ENCODE assay signal across 1 cellular context in the genomic region with DNA sequence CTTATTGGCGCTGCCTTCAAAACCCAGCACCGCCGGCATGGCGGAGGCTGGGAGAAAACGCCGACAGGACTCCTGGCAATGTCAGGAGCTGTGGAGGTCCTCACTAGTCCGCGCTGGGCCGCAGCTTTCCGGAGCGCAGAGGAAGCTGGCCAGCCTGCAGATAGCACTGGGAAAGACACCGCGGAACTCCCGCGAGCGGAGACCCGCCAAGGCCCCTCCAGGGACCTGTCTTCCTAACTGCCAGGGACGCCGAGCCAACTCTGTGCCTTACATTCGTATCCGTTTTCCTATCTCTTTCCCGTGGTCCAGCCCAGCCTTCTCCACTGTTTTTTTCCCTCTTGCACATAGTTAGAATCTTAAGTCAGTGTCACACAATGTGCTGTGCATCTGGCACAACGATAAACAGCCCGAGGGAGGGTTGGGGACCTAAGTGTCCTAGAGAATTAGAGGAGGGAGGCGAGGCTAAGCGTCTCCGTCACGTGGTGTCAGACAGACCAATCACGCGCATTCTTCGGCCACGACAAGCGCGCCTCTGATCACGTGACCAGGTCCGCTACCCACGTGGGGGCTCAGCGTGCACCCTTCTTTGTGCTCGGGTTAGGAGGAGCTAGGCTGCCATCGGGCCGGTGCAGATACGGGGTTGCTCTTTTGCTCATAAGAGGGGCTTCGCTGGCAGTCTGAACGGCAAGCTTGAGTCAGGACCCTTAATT.
TF ChIP-seq lines count a peak whose summit lies in the region.

A gene (plus strand): TSS at position 582 of the 710 bp plus-strand sequence. CDS start 420 bp downstream, outside the sequence.
A gene (minus strand): TSS at position 168 of the 710 bp plus-strand sequence. CDS start 129 bp downstream, at position 39.

TF ChIP-seq in K562, 482 proteins besides CTCF, POLR2A, EP300 and RAD21 (continued from another document and continues in another):
- TF ChIP-seq MAZ (CRISPR knock-in tag; conservative IDR thresholded peaks at IDR 0.05 in 1 of 2, IDR thresholded peaks at IDR 0.05 in 1 of 2) = peak; percentile 57 to 74; a peak in 3 of 4 replicates
- TF ChIP-seq HMGN3 (IDR thresholded peaks at IDR 0.05; ENCODE audit: borderline replicate concordance, extremely low read depth, insufficient read length, low read depth, low read length) = no peak
- no peak; the same call in 1 of the 2 replicates for TF ChIP-seq SOX6 (IDR thresholded peaks at IDR 0.05)
- TF ChIP-seq, protein P1, sequence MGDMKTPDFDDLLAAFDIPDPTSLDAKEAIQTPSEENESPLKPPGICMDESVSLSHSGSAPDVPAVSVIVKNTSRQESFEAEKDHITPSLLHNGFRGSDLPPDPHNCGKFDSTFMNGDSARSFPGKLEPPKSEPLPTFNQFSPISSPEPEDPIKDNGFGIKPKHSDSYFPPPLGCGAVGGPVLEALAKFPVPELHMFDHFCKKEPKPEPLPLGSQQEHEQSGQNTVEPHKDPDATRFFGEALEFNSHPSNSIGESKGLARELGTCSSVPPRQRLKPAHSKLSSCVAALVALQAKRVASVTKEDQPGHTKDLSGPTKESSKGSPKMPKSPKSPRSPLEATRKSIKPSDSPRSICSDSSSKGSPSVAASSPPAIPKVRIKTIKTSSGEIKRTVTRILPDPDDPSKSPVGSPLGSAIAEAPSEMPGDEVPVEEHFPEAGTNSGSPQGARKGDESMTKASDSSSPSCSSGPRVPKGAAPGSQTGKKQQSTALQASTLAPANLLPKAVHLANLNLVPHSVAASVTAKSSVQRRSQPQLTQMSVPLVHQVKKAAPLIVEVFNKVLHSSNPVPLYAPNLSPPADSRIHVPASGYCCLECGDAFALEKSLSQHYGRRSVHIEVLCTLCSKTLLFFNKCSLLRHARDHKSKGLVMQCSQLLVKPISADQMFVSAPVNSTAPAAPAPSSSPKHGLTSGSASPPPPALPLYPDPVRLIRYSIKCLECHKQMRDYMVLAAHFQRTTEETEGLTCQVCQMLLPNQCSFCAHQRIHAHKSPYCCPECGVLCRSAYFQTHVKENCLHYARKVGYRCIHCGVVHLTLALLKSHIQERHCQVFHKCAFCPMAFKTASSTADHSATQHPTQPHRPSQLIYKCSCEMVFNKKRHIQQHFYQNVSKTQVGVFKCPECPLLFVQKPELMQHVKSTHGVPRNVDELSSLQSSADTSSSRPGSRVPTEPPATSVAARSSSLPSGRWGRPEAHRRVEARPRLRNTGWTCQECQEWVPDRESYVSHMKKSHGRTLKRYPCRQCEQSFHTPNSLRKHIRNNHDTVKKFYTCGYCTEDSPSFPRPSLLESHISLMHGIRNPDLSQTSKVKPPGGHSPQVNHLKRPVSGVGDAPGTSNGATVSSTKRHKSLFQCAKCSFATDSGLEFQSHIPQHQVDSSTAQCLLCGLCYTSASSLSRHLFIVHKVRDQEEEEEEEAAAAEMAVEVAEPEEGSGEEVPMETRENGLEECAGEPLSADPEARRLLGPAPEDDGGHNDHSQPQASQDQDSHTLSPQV (IDR thresholded peaks at IDR 0.05) = no peak
- peak; percentile 87 for TF ChIP-seq C11orf30 (IDR thresholded peaks at IDR 0.05; ENCODE audit: low read depth)
- TF ChIP-seq PHF20 (IDR thresholded peaks at IDR 0.05; ENCODE audit: partially characterized antibody) = peak; percentile 73
- TF ChIP-seq HDAC6 (IDR thresholded peaks at IDR 0.05; ENCODE audit: low read depth, low read length) = no peak
- no peak for TF ChIP-seq ZNF133 (CRISPR knock-in tag; IDR thresholded peaks at IDR 0.05)
- TF ChIP-seq ZNF274 (IDR thresholded peaks at IDR 0.05; ENCODE audit: borderline replicate concordance, low read depth, low read length) = no peak
- no peak for TF ChIP-seq ZNF253 (CRISPR knock-in tag; conservative IDR thresholded peaks at IDR 0.05)
- 0 out of 2 replicates have a peak, but pooled peaks have one; percentile 20 for TF ChIP-seq SMARCA4 (IDR thresholded peaks at IDR 0.05)
- TF ChIP-seq, protein P2, sequence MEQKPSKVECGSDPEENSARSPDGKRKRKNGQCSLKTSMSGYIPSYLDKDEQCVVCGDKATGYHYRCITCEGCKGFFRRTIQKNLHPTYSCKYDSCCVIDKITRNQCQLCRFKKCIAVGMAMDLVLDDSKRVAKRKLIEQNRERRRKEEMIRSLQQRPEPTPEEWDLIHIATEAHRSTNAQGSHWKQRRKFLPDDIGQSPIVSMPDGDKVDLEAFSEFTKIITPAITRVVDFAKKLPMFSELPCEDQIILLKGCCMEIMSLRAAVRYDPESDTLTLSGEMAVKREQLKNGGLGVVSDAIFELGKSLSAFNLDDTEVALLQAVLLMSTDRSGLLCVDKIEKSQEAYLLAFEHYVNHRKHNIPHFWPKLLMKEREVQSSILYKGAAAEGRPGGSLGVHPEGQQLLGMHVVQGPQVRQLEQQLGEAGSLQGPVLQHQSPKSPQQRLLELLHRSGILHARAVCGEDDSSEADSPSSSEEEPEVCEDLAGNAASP (IDR thresholded peaks at IDR 0.05) = no peak
- peak; percentile 98 for TF ChIP-seq EP400 (IDR thresholded peaks at IDR 0.05)
- TF ChIP-seq FOXK1 (CRISPR knock-in tag; IDR thresholded peaks at IDR 0.05; ENCODE audit: borderline replicate concordance) = 0 out of 2 replicates have a peak, but pooled peaks have one; percentile 23
- TF ChIP-seq, protein P3, sequence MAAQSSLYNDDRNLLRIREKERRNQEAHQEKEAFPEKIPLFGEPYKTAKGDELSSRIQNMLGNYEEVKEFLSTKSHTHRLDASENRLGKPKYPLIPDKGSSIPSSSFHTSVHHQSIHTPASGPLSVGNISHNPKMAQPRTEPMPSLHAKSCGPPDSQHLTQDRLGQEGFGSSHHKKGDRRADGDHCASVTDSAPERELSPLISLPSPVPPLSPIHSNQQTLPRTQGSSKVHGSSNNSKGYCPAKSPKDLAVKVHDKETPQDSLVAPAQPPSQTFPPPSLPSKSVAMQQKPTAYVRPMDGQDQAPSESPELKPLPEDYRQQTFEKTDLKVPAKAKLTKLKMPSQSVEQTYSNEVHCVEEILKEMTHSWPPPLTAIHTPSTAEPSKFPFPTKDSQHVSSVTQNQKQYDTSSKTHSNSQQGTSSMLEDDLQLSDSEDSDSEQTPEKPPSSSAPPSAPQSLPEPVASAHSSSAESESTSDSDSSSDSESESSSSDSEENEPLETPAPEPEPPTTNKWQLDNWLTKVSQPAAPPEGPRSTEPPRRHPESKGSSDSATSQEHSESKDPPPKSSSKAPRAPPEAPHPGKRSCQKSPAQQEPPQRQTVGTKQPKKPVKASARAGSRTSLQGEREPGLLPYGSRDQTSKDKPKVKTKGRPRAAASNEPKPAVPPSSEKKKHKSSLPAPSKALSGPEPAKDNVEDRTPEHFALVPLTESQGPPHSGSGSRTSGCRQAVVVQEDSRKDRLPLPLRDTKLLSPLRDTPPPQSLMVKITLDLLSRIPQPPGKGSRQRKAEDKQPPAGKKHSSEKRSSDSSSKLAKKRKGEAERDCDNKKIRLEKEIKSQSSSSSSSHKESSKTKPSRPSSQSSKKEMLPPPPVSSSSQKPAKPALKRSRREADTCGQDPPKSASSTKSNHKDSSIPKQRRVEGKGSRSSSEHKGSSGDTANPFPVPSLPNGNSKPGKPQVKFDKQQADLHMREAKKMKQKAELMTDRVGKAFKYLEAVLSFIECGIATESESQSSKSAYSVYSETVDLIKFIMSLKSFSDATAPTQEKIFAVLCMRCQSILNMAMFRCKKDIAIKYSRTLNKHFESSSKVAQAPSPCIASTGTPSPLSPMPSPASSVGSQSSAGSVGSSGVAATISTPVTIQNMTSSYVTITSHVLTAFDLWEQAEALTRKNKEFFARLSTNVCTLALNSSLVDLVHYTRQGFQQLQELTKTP (IDR thresholded peaks at IDR 0.05; ENCODE audit: low read depth in 1 of 2, partially characterized antibody in 2 of 2) = peak in 1 of 2 experiments; percentile 79
- TF ChIP-seq, protein P4, sequence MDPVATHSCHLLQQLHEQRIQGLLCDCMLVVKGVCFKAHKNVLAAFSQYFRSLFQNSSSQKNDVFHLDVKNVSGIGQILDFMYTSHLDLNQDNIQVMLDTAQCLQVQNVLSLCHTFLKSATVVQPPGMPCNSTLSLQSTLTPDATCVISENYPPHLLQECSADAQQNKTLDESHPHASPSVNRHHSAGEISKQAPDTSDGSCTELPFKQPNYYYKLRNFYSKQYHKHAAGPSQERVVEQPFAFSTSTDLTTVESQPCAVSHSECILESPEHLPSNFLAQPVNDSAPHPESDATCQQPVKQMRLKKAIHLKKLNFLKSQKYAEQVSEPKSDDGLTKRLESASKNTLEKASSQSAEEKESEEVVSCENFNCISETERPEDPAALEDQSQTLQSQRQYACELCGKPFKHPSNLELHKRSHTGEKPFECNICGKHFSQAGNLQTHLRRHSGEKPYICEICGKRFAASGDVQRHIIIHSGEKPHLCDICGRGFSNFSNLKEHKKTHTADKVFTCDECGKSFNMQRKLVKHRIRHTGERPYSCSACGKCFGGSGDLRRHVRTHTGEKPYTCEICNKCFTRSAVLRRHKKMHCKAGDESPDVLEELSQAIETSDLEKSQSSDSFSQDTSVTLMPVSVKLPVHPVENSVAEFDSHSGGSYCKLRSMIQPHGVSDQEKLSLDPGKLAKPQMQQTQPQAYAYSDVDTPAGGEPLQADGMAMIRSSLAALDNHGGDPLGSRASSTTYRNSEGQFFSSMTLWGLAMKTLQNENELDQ (CRISPR knock-in tag; IDR thresholded peaks at IDR 0.05; ENCODE audit: borderline replicate concordance) = no peak
- TF ChIP-seq HIVEP1 (CRISPR knock-in tag; IDR thresholded peaks at IDR 0.05) = 0 out of 2 replicates have a peak, but pooled peaks have one; percentile 61
- TF ChIP-seq KDM5B (IDR thresholded peaks at IDR 0.05; ENCODE audit: insufficient replicate concordance, low read depth, low read length) = peak; percentile 69
- peak; percentile 74 for TF ChIP-seq CREM (IDR thresholded peaks at IDR 0.05; ENCODE audit: low read depth)
- TF ChIP-seq, protein P5, sequence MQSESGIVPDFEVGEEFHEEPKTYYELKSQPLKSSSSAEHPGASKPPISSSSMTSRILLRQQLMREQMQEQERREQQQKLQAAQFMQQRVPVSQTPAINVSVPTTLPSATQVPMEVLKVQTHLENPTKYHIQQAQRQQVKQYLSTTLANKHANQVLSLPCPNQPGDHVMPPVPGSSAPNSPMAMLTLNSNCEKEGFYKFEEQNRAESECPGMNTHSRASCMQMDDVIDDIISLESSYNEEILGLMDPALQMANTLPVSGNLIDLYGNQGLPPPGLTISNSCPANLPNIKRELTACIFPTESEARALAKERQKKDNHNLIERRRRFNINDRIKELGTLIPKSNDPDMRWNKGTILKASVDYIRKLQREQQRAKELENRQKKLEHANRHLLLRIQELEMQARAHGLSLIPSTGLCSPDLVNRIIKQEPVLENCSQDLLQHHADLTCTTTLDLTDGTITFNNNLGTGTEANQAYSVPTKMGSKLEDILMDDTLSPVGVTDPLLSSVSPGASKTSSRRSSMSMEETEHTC (IDR thresholded peaks at IDR 0.05) = peak; percentile 75; the same call in 1 of the 2 replicates
- no peak for TF ChIP-seq ZNF224 (CRISPR knock-in tag; IDR thresholded peaks at IDR 0.05)
- TF ChIP-seq DMBX1 (CRISPR knock-in tag; IDR thresholded peaks at IDR 0.05; ENCODE audit: borderline replicate concordance) = peak; percentile 55; the same call in 1 of the 2 replicates
- TF ChIP-seq ZFX (CRISPR knock-in tag; IDR thresholded peaks at IDR 0.05) = peak; percentile 69
- TF ChIP-seq ZNF316 (IDR thresholded peaks at IDR 0.05) = no peak
- TF ChIP-seq ZBTB8A (IDR thresholded peaks at IDR 0.05; ENCODE audit: partially characterized antibody) = no peak
- no peak for TF ChIP-seq POLR3G (IDR thresholded peaks at IDR 0.05; ENCODE audit: extremely low read depth, insufficient read length, insufficient replicate concordance)
- peak; percentile 44; the same call in 1 of the 2 replicates for TF ChIP-seq RB1 (IDR thresholded peaks at IDR 0.05; ENCODE audit: low read depth)
- TF ChIP-seq SAP30 (IDR thresholded peaks at IDR 0.05; ENCODE audit: borderline replicate concordance, insufficient read depth, low read depth, low read length, poor library complexity, severe bottlenecking) = peak; percentile 53
- TF ChIP-seq, protein P6, sequence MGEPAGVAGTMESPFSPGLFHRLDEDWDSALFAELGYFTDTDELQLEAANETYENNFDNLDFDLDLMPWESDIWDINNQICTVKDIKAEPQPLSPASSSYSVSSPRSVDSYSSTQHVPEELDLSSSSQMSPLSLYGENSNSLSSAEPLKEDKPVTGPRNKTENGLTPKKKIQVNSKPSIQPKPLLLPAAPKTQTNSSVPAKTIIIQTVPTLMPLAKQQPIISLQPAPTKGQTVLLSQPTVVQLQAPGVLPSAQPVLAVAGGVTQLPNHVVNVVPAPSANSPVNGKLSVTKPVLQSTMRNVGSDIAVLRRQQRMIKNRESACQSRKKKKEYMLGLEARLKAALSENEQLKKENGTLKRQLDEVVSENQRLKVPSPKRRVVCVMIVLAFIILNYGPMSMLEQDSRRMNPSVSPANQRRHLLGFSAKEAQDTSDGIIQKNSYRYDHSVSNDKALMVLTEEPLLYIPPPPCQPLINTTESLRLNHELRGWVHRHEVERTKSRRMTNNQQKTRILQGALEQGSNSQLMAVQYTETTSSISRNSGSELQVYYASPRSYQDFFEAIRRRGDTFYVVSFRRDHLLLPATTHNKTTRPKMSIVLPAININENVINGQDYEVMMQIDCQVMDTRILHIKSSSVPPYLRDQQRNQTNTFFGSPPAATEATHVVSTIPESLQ (CRISPR knock-in tag; IDR thresholded peaks at IDR 0.05) = 0 out of 2 replicates have a peak, but pooled peaks have one; percentile 59
- TF ChIP-seq JUND (IDR thresholded peaks at IDR 0.05; ENCODE audit: borderline replicate concordance, low read depth, low read length) = peak; percentile 36
- TF ChIP-seq JUND (tag; IDR thresholded peaks at IDR 0.05; ENCODE audit: borderline replicate concordance, low read depth, low read length) = no peak; the same call in 1 of the 3 replicates
- TF ChIP-seq ZNF764 (CRISPR knock-in tag; IDR thresholded peaks at IDR 0.05; ENCODE audit: low read depth) = peak; percentile 51; the same call in 1 of the 2 replicates
- TF ChIP-seq NFATC3 (IDR thresholded peaks at IDR 0.05) = peak; percentile 76; the same call in 1 of the 2 replicates
- no peak for TF ChIP-seq ZNF507 (tag; conservative IDR thresholded peaks at IDR 0.05)
- peak; percentile 49; the same call in 1 of the 2 replicates for TF ChIP-seq SIN3B (IDR thresholded peaks at IDR 0.05; ENCODE audit: low read depth)
- no peak for TF ChIP-seq FOXM1 (IDR thresholded peaks at IDR 0.05; ENCODE audit: low read depth)
- 0 out of 2 replicates have a peak, but pooled peaks have one; percentile 57 for TF ChIP-seq FOXM1 (CRISPR knock-in tag; IDR thresholded peaks at IDR 0.05; ENCODE audit: low read depth)
- TF ChIP-seq PHTF2 (CRISPR knock-in tag; IDR thresholded peaks at IDR 0.05) = no peak
- TF ChIP-seq ZNF239 (CRISPR knock-in tag; IDR thresholded peaks at IDR 0.05) = no peak
- TF ChIP-seq CBX3 (IDR thresholded peaks at IDR 0.05; ENCODE audit: borderline replicate concordance in 1 of 2, low read length in 2 of 2) = peak in 1 of 2 experiments; percentile 46; a peak in 1 of 3 replicates
- peak in 1 of 2 experiments; percentile 51; a peak in 2 of 4 replicates for TF ChIP-seq NRF1 (conservative IDR thresholded peaks at IDR 0.05 in 1 of 2, IDR thresholded peaks at IDR 0.05 in 1 of 2)
- peak; percentile 48; the same call in 1 of the 2 replicates for TF ChIP-seq PML (IDR thresholded peaks at IDR 0.05; ENCODE audit: low read length)
- peak; percentile 53; the same call in 1 of the 2 replicates for TF ChIP-seq GABPA (tag; conservative IDR thresholded peaks at IDR 0.05; ENCODE audit: low read depth)
- TF ChIP-seq NR2C1 (IDR thresholded peaks at IDR 0.05) = peak; percentile 73; the same call in 1 of the 2 replicates
- TF ChIP-seq NR2C1 (tag; IDR thresholded peaks at IDR 0.05) = no peak
- TF ChIP-seq ZNF695 (CRISPR knock-in tag; IDR thresholded peaks at IDR 0.05) = no peak
- peak in 1 of 2 experiments; percentile 56; a peak in 1 of 4 replicates for TF ChIP-seq SRF (CRISPR knock-in tag; IDR thresholded peaks at IDR 0.05)
